8 cellular contexts compared by ENCODE assay signal in the genomic region with DNA sequence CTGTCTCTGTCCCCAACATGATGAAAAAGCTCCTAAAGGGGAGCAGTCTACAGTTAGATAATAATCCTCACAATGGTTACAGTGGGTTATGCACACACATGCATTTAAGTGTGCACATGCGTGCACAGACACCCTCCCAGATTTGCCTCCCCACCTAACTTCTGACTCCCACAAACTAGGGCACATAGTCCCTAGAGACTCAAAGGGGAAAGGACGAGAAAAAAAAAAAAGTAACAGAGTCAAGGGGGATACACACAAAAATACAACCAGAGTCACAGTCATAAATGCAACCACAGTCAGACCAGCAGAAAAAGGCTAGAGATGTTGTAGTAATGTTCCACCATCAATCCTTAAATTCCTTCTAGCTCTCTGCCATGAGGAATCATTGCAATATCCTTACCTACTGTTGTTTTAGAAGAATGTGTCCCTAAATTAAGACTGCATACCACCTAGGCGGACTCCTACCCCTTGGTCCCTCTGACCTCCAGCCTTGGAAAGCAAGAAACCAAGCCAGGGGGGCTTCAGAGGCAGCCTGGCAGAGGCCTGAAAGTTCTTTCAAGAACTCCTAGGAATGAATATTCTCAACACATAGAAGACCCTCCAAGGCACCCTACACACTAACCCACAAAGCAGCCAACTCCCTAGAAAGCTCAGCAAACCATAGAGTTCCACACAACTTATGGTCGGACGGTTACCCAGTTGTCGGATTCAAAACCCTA. TPM values are rescaled to one million over a fixed set of nuclear protein-coding genes. Genes with fewer than 3 reads are reported as not detected.
A peak's percentile ranks its signal among the peaks of the same experiment; 100 is the strongest.
DNase-seq lines count a peak whose midpoint lies in the region; ATAC-seq and TF ChIP-seq lines count a peak whose summit lies in the region.

No MANE protein-coding gene starts in this region.

- TF ChIP-seq CTCF in CD8-positive, alpha-beta T cell (IDR thresholded peaks at IDR 0.05), result no peak
- TF ChIP-seq CTCF in Peyer's patch (IDR thresholded peaks at IDR 0.05) (no peak), ovary (IDR thresholded peaks at IDR 0.05) (no peak)

- WGBS in esophagus, 2 donors, result 27 to 29% methylated on average over 6 of the region's 6 CpGs
- WGBS in ovary, 3 donors, result 17 to 35% (median 27%) methylated on average over 6 of the region's 6 CpGs

- DNase-seq in CD8-positive, alpha-beta T cell, result no peak
- DNase-seq in Peyer's patch (no peak), ovary (no peak), iPS-NIHi11 (ENCODE audit: low spot score) (no peak), NCI-H1436 treated with DMSO at 0.1 percent for 48 hours (lab: John Stamatoyannopoulos, UW) (no peak)

- no peaks in the 10 kb centered on the region for H3K27me3 Mint-ChIP-seq in CD8-positive, alpha-beta T cell (ENCODE audit: low read depth)

- peak overlapping the region; percentile 82 for H3K27ac ChIP-seq in CD8-positive, alpha-beta T cell (ENCODE audit: low read depth, low read length)
- peak overlapping the region; percentile 90 to 100 (median 92) for H3K27ac ChIP-seq in Peyer's patch
- peak overlapping the region; percentile 96 to 97 for H3K27ac ChIP-seq in esophagus (ENCODE audit: low read depth in 2 of 2, low read length in 1 of 2)
- no peak overlapping the region for H3K27ac ChIP-seq in ovary

- peak overlapping the region; percentile 98 for H3K27ac Mint-ChIP-seq in CD8-positive, alpha-beta T cell

- H3K27me3 ChIP-seq in CD8-positive, alpha-beta T cell (ENCODE audit: insufficient read depth, low read length), result no peaks in the 10 kb centered on the region
- H3K27me3 ChIP-seq in Peyer's patch, result no peaks in the 10 kb centered on the region
- no peaks in the 10 kb centered on the region for H3K27me3 ChIP-seq in esophagus (ENCODE audit: control insufficient read depth in 1 of 2, insufficient read depth in 2 of 2, low read length in 2 of 2)
- no peaks in the 10 kb centered on the region for H3K27me3 ChIP-seq in ovary

- no peak for ATAC-seq in CD8-positive, alpha-beta T cell
- no peak for ATAC-seq in HG02798 (IDR thresholded peaks at IDR 0.05; ENCODE audit: poor library complexity, unreplicated experiment)
- no peak for ATAC-seq in GM18870 (IDR thresholded peaks at IDR 0.05; ENCODE audit: unreplicated experiment)

- no peaks in the 10 kb centered on the region for H3K9me3 ChIP-seq in CD8-positive, alpha-beta T cell (ENCODE audit: low read length)
- no peaks in the 10 kb centered on the region for H3K9me3 ChIP-seq in Peyer's patch
- no peaks in the 10 kb centered on the region for H3K9me3 ChIP-seq in esophagus (ENCODE audit: control insufficient read depth in 2 of 2, insufficient read depth in 1 of 2, low read depth in 1 of 2, low read length in 1 of 2)
- H3K9me3 ChIP-seq in ovary, result no peaks in the 10 kb centered on the region

- peak overlapping the region; percentile 99 for H3K4me3 Mint-ChIP-seq in CD8-positive, alpha-beta T cell

- CTCF ChIA-PET in CD8-positive, alpha-beta T cell (lab: Charles Lee), result interaction anchor here (0.8 to 4.4 kb wide), 6 partner anchors 10 to 160 kb away, joined by 4 to 22 read pairs (median 12); a partner anchor contains a TSS

- POLR2A ChIA-PET in CD8-positive, alpha-beta T cell (lab: Charles Lee), result interaction anchor here (0.8 to 7.1 kb wide), 7 partner anchors 10 to 34 kb away, joined by 3 to 53 read pairs (median 13); a partner anchor contains a TSS

- no peak for TF ChIP-seq EP300 in ovary (IDR thresholded peaks at IDR 0.05)

- peaks cover 42% of the 10 kb centered on the region for H3K4me1 ChIP-seq in CD8-positive, alpha-beta T cell (ENCODE audit: insufficient read depth, low read length)
- H3K4me1 ChIP-seq in Peyer's patch, result peaks cover 0 to 29% (median 13%) of the 10 kb centered on the region in 4 donors
- peaks cover 4 to 19% of the 10 kb centered on the region in 2 donors for H3K4me1 ChIP-seq in esophagus (ENCODE audit: control insufficient read depth in 2 of 2, insufficient read depth in 2 of 2, low read length in 1 of 2)
- H3K4me1 ChIP-seq in ovary (ENCODE audit: insufficient read depth), result peaks cover 25% of the 10 kb centered on the region

- intact Hi-C loops in CD8-positive, alpha-beta T cell (cut with DNase I, micrococcal nuclease), result loop anchor here in 1 of 2 experiments (5.0 kb wide), 1 partner anchor 35 kb away; a partner anchor contains a TSS
- intact Hi-C loops in ovary (cut with DNase I), result loop anchor here in 1 of 4 donors (10.0 kb wide), 1 partner anchor 162 kb away; no protein-coding TSS in a partner anchor

- H3K4me1 Mint-ChIP-seq in CD8-positive, alpha-beta T cell (ENCODE audit: low read depth), result peaks cover 56% of the 10 kb centered on the region

- H3K4me3 ChIP-seq in CD8-positive, alpha-beta T cell (ENCODE audit: low read depth, low read length), result peak overlapping the region; percentile 98
- H3K4me3 ChIP-seq in Peyer's patch, result peak overlapping the region; percentile 63 to 97 (median 86)
- H3K4me3 ChIP-seq in esophagus (ENCODE audit: low read depth in 1 of 2, low read length in 2 of 2), result peak overlapping the region; percentile 83 to 95
- peak overlapping the region; percentile 72 for H3K4me3 ChIP-seq in ovary

- no peaks in the 10 kb centered on the region for H3K9me3 Mint-ChIP-seq in CD8-positive, alpha-beta T cell

- H3K36me3 Mint-ChIP-seq in CD8-positive, alpha-beta T cell, result peaks cover 46% of the 10 kb centered on the region

- TF ChIP-seq POLR2A in Peyer's patch (IDR thresholded peaks at IDR 0.05), result no peak
- TF ChIP-seq POLR2A in ovary (IDR thresholded peaks at IDR 0.05), result no peak

- peaks cover 18% of the 10 kb centered on the region for H3K36me3 ChIP-seq in CD8-positive, alpha-beta T cell (ENCODE audit: insufficient read depth, low read length)
- peaks cover 0 to 43% (median 0%) of the 10 kb centered on the region in 3 donors for H3K36me3 ChIP-seq in Peyer's patch
- peaks cover 5 to 18% of the 10 kb centered on the region in 2 donors for H3K36me3 ChIP-seq in esophagus (ENCODE audit: control insufficient read depth in 2 of 2, insufficient read depth in 2 of 2, low read length in 1 of 2)
- H3K36me3 ChIP-seq in ovary, result no peaks in the 10 kb centered on the region

RNA-seq across cellular contexts. Expression of a gene that starts 1.3 kb away (rescaled TPM):
- 100 to 1,000 TPM; 169 to 201 TPM for total RNA-seq in CD8-positive, alpha-beta T cell
- 10 to 100 TPM; 20.0 to 42.1 (median 32.4) TPM for total RNA-seq in Peyer's patch
- polyA plus RNA-seq in esophagus, result 10 to 100 TPM; 17.0 to 36.8 TPM
- 10 to 100 TPM; 19.2 to 52.5 (median 37.9) TPM for total RNA-seq in ovary
- 10 to 100 TPM; 20.3 to 44.6 TPM for polyA plus RNA-seq in ovary

RNA-seq across cellular contexts. Expression of a gene that starts 6.2 kb away (rescaled TPM):
- total RNA-seq in CD8-positive, alpha-beta T cell, result 1 to 10 TPM; 7.2 to 7.7 TPM
- total RNA-seq in Peyer's patch (10 to 100 TPM; 20.6 to 73.0 (median 60.1) TPM), ovary (10 to 100 TPM; 59.3 to 83.7 (median 67.2) TPM)
- polyA plus RNA-seq in esophagus (10 to 100 TPM; 29.0 to 51.2 TPM), ovary (100 to 1,000 TPM in 1 of 2 donors, 10 to 100 TPM in 1; 83.6 to 121 TPM)

RNA-seq across cellular contexts. Expression of a gene that starts 10.5 kb away (rescaled TPM):
- 1 to 10 TPM; 3.0 to 3.7 TPM for total RNA-seq in CD8-positive, alpha-beta T cell
- total RNA-seq in Peyer's patch, result 10 to 100 TPM; 14.5 to 21.6 (median 16.6) TPM
- polyA plus RNA-seq in esophagus, result 10 to 100 TPM in 1 of 2 donors, 1 to 10 TPM in 1; 9.4 to 10.0 TPM
- total RNA-seq in ovary, result 10 to 100 TPM; 10.5 to 24.9 (median 14.9) TPM
- polyA plus RNA-seq in ovary, result 10 to 100 TPM; 17.6 to 27.2 TPM

RNA-seq across cellular contexts. Expression of a gene that starts 10.6 kb away (rescaled TPM):
- 10 to 100 TPM; 87.2 to 91.3 TPM for total RNA-seq in CD8-positive, alpha-beta T cell
- total RNA-seq in Peyer's patch (100 to 1,000 TPM in 2 of 4 donors, 10 to 100 TPM in 2; 48.2 to 130 (median 91.6) TPM), ovary (10 to 100 TPM; 21.3 to 83.1 (median 57.3) TPM)
- polyA plus RNA-seq in esophagus (10 to 100 TPM; 14.7 to 31.6 TPM), ovary (10 to 100 TPM; 20.9 to 29.6 TPM)

RNA-seq across cellular contexts. Expression of a gene that starts 20.3 kb away (rescaled TPM):
- 10 to 100 TPM; 90.4 to 91.1 TPM for total RNA-seq in CD8-positive, alpha-beta T cell
- total RNA-seq in Peyer's patch, result 100 to 1,000 TPM; 172 to 321 (median 193) TPM
- 100 to 1,000 TPM in 1 of 2 donors, 10 to 100 TPM in 1; 79.1 to 134 TPM for polyA plus RNA-seq in esophagus
- total RNA-seq in ovary, result 100 to 1,000 TPM in 2 of 7 donors, 10 to 100 TPM in 5; 82.7 to 207 (median 88.6) TPM
- 100 to 1,000 TPM in 1 of 2 donors, 10 to 100 TPM in 1; 77.5 to 150 TPM for polyA plus RNA-seq in ovary

Comparison
In these comparisons a context has a peak if more than half of its experiments do, and no peak if none do; other contexts are left out.
1. H3K27ac ChIP-seq: peak in CD8-positive, alpha-beta T cell (single experiment), Peyer's patch (4 of 4) and esophagus (2 of 2); none in ovary (0 of 2).
2. Peak in every context shown above with its lines, with median percentiles within 50 percentile points of each other: H3K4me3 ChIP-seq.